Comparison of ENCODE assay signal across 10 cellular contexts in genomic region chr2:173940208-173941020, GRCh38. TPM values are rescaled to one million over a fixed set of nuclear protein-coding genes. Genes with fewer than 3 reads are reported as not detected.
DNase-seq lines count a peak whose midpoint lies in the region; ATAC-seq, FAIRE-seq and TF ChIP-seq lines count a peak whose summit lies in the region.
"Had no signal": no experiment of that assay in that cellular context is flagged by ENCODE, and none has a peak within 500 bp of the region (broad histone marks: within the 10 kb centered on the region; RNA-seq: fewer than 3 reads in every experiment).

No MANE protein-coding gene starts in this region.

- H3K79me2 ChIP-seq in HepG2 (ENCODE audit: insufficient read depth, low read length) (peaks cover 100% of the 10 kb centered on the region), K562 (ENCODE audit: control insufficient read depth, insufficient read depth, low read length) (peaks cover 100% of the 10 kb centered on the region)

- H3K9ac ChIP-seq in HepG2 (ENCODE audit: insufficient read depth, low read depth, low read length) (no peak overlapping the region), K562 (ENCODE audit: insufficient read depth in 1 of 2, low read depth in 2 of 2, low read length in 2 of 2) (no peak overlapping the region)

- H3K27me3 ChIP-seq in HepG2 (ENCODE audit: control insufficient read depth in 1 of 2, insufficient read depth in 2 of 2, low read length in 2 of 2) (no peaks in the 10 kb centered on the region), right lobe of liver (no peaks in the 10 kb centered on the region), K562 (ENCODE audit: control insufficient read depth in 2 of 2, insufficient read depth in 2 of 2, low read length in 2 of 2) (no peaks in the 10 kb centered on the region)

- intact Hi-C loops in HepG2 (cut with micrococcal nuclease; ENCODE audit: unreplicated experiment): no loop called here
- intact Hi-C loops in right lobe of liver (cut with DNase I): no loop called here
- intact Hi-C loops in K562 (cut with micrococcal nuclease): no loop called here

- H2AFZ ChIP-seq in HepG2 (ENCODE audit: low read length) (no peak overlapping the region), K562 (ENCODE audit: low read depth, low read length) (no peak overlapping the region)

- FAIRE-seq in HepG2 (lab: Jason Lieb, UNC): no peak
- FAIRE-seq in K562 (lab: Jason Lieb, UNC): no peak

- H3K27ac ChIP-seq in HepG2 (ENCODE audit: extremely low read length, insufficient read depth, low read length): peak overlapping the region; percentile 9
- peak overlapping the region in 1 of 3 donors; percentile 6 for H3K27ac ChIP-seq in right lobe of liver
- H3K27ac ChIP-seq in K562 (ENCODE audit: extremely low read depth, low read depth, low read length): no peak overlapping the region
- H3K27ac ChIP-seq in caudate nucleus (ENCODE audit: low read depth, low read length): no peak overlapping the region

- H3K36me3 ChIP-seq in HepG2 (replicated peaks in 1 of 2; ENCODE audit: control insufficient read depth in 1 of 2, insufficient read depth in 2 of 2, low read length in 2 of 2): peaks cover 0 to 4% of the 10 kb centered on the region in 2 experiments; a peak in 2 of 5 replicates
- H3K36me3 ChIP-seq in right lobe of liver: no peaks in the 10 kb centered on the region
- H3K36me3 ChIP-seq in K562 (ENCODE audit: control insufficient read depth, insufficient read depth, low read length): peaks cover 2% of the 10 kb centered on the region

- ATAC-seq in HepG2 (peak; percentile 41), right lobe of liver (no peak), HG02798 (IDR thresholded peaks at IDR 0.05; ENCODE audit: poor library complexity, unreplicated experiment) (peak; percentile 45), K562 (no peak)

- no peak for DNase-seq in HepG2 (ENCODE audit: low spot score)
- DNase-seq in right lobe of liver: no peak
- DNase-seq in K562 (ENCODE audit: extremely low read depth in 1 of 4, low spot score in 3 of 4): no peak
- no peak for DNase-seq in caudate nucleus (lab: John Stamatoyannopoulos, UW)
- DNase-seq in NCI-H1048 (lab: John Stamatoyannopoulos, UW): no peak
- no peak for DNase-seq in KBM-7
- DNase-seq in SKM-1 treated with dmso at 0.1 percent for 144 hours (lab: John Stamatoyannopoulos, UW; ENCODE audit: unreplicated experiment): no peak
- DNase-seq: COR-L47, NCI-H187 had no signal

- CTCF ChIA-PET in HepG2 (lab: Yijun Ruan, JAX; ENCODE audit: low intra/inter-chr PET ratio, low total read pairs): no interaction called here
- CTCF ChIA-PET in K562 (lab: Yijun Ruan, JAX; ENCODE audit: low intra/inter-chr PET ratio): no interaction called here

- WGBS in HepG2 (ENCODE audit: low lambda C conversion rate): 71% methylated on average over 5 of the region's 5 CpGs
- WGBS in right lobe of liver (ENCODE audit: insufficient coverage, low coverage, low lambda C conversion rate, missing lambda C conversion rate): 74% methylated on average over 5 of the region's 5 CpGs
- 73% methylated on average over 5 of the region's 5 CpGs for WGBS in K562 (ENCODE audit: insufficient coverage, low coverage, missing lambda C conversion rate)

- TF ChIP-seq EP300 in HepG2 (IDR thresholded peaks at IDR 0.05; ENCODE audit: low read depth in 2 of 2, low read length in 2 of 2) (no peak), HepG2 (CRISPR knock-in tag; IDR thresholded peaks at IDR 0.05; ENCODE audit: borderline replicate concordance) (no peak), K562 (IDR thresholded peaks at IDR 0.05; ENCODE audit: low read length) (no peak)

- TF ChIP-seq RAD21 in HepG2 (CRISPR knock-in tag; IDR thresholded peaks at IDR 0.05) (no peak), K562 (CRISPR knock-in tag; conservative IDR thresholded peaks at IDR 0.05 in 1 of 2, IDR thresholded peaks at IDR 0.05 in 1 of 2) (no peak)

- no peak overlapping the region for H3K4me3 ChIP-seq in HepG2 (replicated peaks in 1 of 3; ENCODE audit: insufficient read depth in 1 of 3, low read depth in 2 of 3, low read length in 3 of 3)
- H3K4me3 ChIP-seq in right lobe of liver: no peak overlapping the region
- no peak overlapping the region for H3K4me3 ChIP-seq in K562

- BruUV-seq in HepG2 (replicated peaks; lab: Mats Ljungman, UMichigan) (no TSS peak), K562 (replicated peaks; lab: Mats Ljungman, UMichigan) (no TSS peak)

- TF ChIP-seq POLR2A in HepG2 (IDR thresholded peaks at IDR 0.05; ENCODE audit: insufficient read depth in 1 of 2, low read depth in 2 of 2, low read length in 2 of 2) (no peak), right lobe of liver (IDR thresholded peaks at IDR 0.05) (no peak), K562 (conservative IDR thresholded peaks at IDR 0.05) (no peak)

- TF ChIP-seq CTCF in HepG2 (CRISPR knock-in tag; IDR thresholded peaks at IDR 0.05): no peak
- TF ChIP-seq CTCF in right lobe of liver (IDR thresholded peaks at IDR 0.05): no peak
- no peak for TF ChIP-seq CTCF in K562 (IDR thresholded peaks at IDR 0.05 in 2 of 3, conservative IDR thresholded peaks at IDR 0.05 in 1 of 3; ENCODE audit: insufficient read depth in 2 of 3, low read depth in 1 of 3, low read length in 3 of 3)

- H3K4me2 ChIP-seq in HepG2 (ENCODE audit: low read depth, low read length) (0 out of 2 replicates have a peak overlapping the region, but pooled peaks have one; percentile 20), K562 (ENCODE audit: insufficient read depth, low read length) (no peak overlapping the region)

- in situ Hi-C loops in HepG2 (cut with HindIII; ENCODE audit: extremely low pct_ligation_motif_present, low pct_unique_long_range_greater_than_20kb) (no loop called here), K562 (cut with MboI) (loop anchor here (10.0 kb wide), 1 partner anchor 1224 kb away; the partner anchor contains the start of gene ATF2), KBM-7 (cut with MboI; ENCODE audit: low pct_unique_long_range_greater_than_20kb, low sequenced_read_pairs) (no loop called here)

- POLR2A ChIA-PET in HepG2 (lab: Yijun Ruan, JAX): interaction anchor here (0.6 to 0.7 kb wide), 2 partner anchors 25 to 26 kb away, joined by 3 read pairs; no protein-coding TSS in a partner anchor
- POLR2A ChIA-PET in K562 (lab: Yijun Ruan, JAX): interaction anchor here (0.6 to 1.0 kb wide), 4 partner anchors 9 to 74 kb away, joined by 3 to 5 read pairs (median 3); no protein-coding TSS in a partner anchor

- H3K9me3 ChIP-seq in HepG2 (ENCODE audit: low read length) (no peaks in the 10 kb centered on the region), right lobe of liver (no peaks in the 10 kb centered on the region), K562 (replicated peaks; ENCODE audit: control insufficient read depth, insufficient read depth, low read depth, low read length) (no peaks in the 10 kb centered on the region)

- H3K4me1 ChIP-seq in HepG2 (ENCODE audit: insufficient read depth, low read length) (peaks cover 47% of the 10 kb centered on the region), right lobe of liver (peaks cover 0 to 14% (median 3%) of the 10 kb centered on the region in 4 donors), K562 (replicated peaks in 1 of 2; ENCODE audit: control insufficient read depth in 2 of 2, insufficient read depth in 2 of 2, low read length in 2 of 2) (peaks cover 17 to 39% of the 10 kb centered on the region in 2 experiments)

- peaks cover 10% of the 10 kb centered on the region for H3K9me1 ChIP-seq in K562 (ENCODE audit: control insufficient read depth, insufficient read depth, low read length)

- H4K20me1 ChIP-seq in HepG2 (ENCODE audit: insufficient read depth, low read length) (peaks cover 81% of the 10 kb centered on the region), K562 (replicated peaks; ENCODE audit: control insufficient read depth, insufficient read depth, low read length) (peaks cover 38% of the 10 kb centered on the region)

RNA-seq across cellular contexts. Expression of gene SP3, which starts 24.8 kb away (rescaled TPM):
- total RNA-seq in HepG2 (2016; rRNA removed; fragmentation: Illumina TruSeq; extraction: Trizol) (132 and 171 TPM in 2 replicates), right lobe of liver (10 to 100 TPM; 28.4 to 36.5 (median 32.4) TPM), K562 (2014; rRNA removed) (75.2 and 83.9 TPM in 2 replicates), K562 (2014; rRNA removed; fragmentation: Illumina TruSeq; extraction: Trizol) (86.6 and 101 TPM in 2 replicates), K562 (2015; rRNA removed; fragmentation: Illumina TruSeq; extraction: Trizol) (102 and 106 TPM in 2 replicates), K562 (2021) (73.5 and 74.9 TPM in 2 replicates)
- total RNA-seq in HepG2 (2016; cell fraction: cytosol; rRNA removed; fragmentation: Illumina TruSeq; extraction: Trizol; ENCODE audit: low read depth): 46.7 and 54.6 TPM in 2 replicates
- 129 and 171 TPM in 2 replicates for total RNA-seq in HepG2 (2016; cell fraction: insoluble cytoplasmic fraction; rRNA removed; fragmentation: Illumina TruSeq; extraction: Trizol)
- total RNA-seq in HepG2 (2016; cell fraction: membrane; rRNA removed; fragmentation: Illumina TruSeq; extraction: Trizol): 117 and 137 TPM in 2 replicates
- total RNA-seq in HepG2 (2016; cell fraction: nucleus; rRNA removed; fragmentation: Illumina TruSeq; extraction: Trizol): 111 and 118 TPM in 2 replicates
- polyA plus RNA-seq in HepG2 (2011; rRNA removed) (53.9 and 57.3 TPM in 2 replicates), K562 (2011; rRNA removed) (76.6 and 89.7 TPM in 2 replicates), K562 (2014; fragmentation: Illumina TruSeq; extraction: Trizol) (61.2 and 64.1 TPM in 2 replicates), K562 (2014; fragmentation: Nextera tagmentation; extraction: Ambion mirVana) (10 to 100 TPM; 12.0 to 13.1 TPM), K562 (2014; rRNA removed) (35.7 and 39.3 TPM in 2 replicates)
- polyA plus RNA-seq in HepG2 (2011; cell fraction: cytosol; rRNA removed): 24.5 and 38.2 TPM in 2 replicates
- polyA plus RNA-seq in HepG2 (2011; cell fraction: nucleus; rRNA removed): 29.7 TPM in 2 replicates
- 42.0 and 48.0 TPM in 2 replicates for polyA plus RNA-seq in HepG2 (2012)
- 5.3 and 5.5 TPM in 2 replicates for polyA plus RNA-seq in HepG2 (2016; cell fraction: cytosol; fragmentation: Illumina TruSeq; extraction: Trizol; ENCODE audit: low read depth)
- polyA plus RNA-seq in HepG2 (2016; cell fraction: insoluble cytoplasmic fraction; fragmentation: Illumina TruSeq; extraction: Trizol; ENCODE audit: low read depth): 79.1 and 85.5 TPM in 2 replicates
- 24.8 and 28.9 TPM in 2 replicates for polyA plus RNA-seq in HepG2 (2016; cell fraction: membrane; fragmentation: Illumina TruSeq; extraction: Trizol; ENCODE audit: low read depth)
- 51.2 and 54.9 TPM in 2 replicates for polyA plus RNA-seq in HepG2 (2016; cell fraction: nucleus; fragmentation: Illumina TruSeq; extraction: Trizol; ENCODE audit: insufficient read depth, low read depth)
- polyA minus RNA-seq in HepG2 (2011; rRNA and poly(A)+ RNA removed; ENCODE audit: low replicate concordance): 45.0 and 74.0 TPM in 2 replicates
- 67.2 and 72.9 TPM in 2 replicates for polyA minus RNA-seq in HepG2 (2011; cell fraction: cytosol; rRNA and poly(A)+ RNA removed)
- 202 and 214 TPM in 2 replicates for polyA minus RNA-seq in HepG2 (2011; cell fraction: nucleus; rRNA and poly(A)+ RNA removed)
- 73.5 and 177 TPM in 2 replicates for total RNA-seq in K562 (2011; cell fraction: chromatin; rRNA removed; ENCODE audit: low replicate concordance)
- 36.0 and 43.8 TPM in 2 replicates for total RNA-seq in K562 (2011; cell fraction: nucleolus; rRNA removed)
- total RNA-seq in K562 (2011; cell fraction: nucleoplasm; rRNA removed): 64.0 and 89.2 TPM in 2 replicates
- 30.9 and 42.5 TPM in 2 replicates for polyA plus RNA-seq in K562 (2011; cell fraction: cytosol; rRNA removed)
- polyA plus RNA-seq in K562 (2011; cell fraction: nucleus; rRNA removed): 55.4 and 76.5 TPM in 2 replicates
- polyA plus RNA-seq in K562 (2012): 26.4 and 29.5 TPM in 2 replicates
- polyA minus RNA-seq in K562 (2011; rRNA and poly(A)+ RNA removed): 171 and 198 TPM in 2 replicates
- polyA minus RNA-seq in K562 (2011; cell fraction: cytosol; rRNA and poly(A)+ RNA removed): 52.7 and 58.2 TPM in 2 replicates
- polyA minus RNA-seq in K562 (2011; cell fraction: nucleus; rRNA and poly(A)+ RNA removed): 76.1 and 128 TPM in 2 replicates

Comparison
In these comparisons a context has a peak if more than half of its experiments do, and no peak if none do; other contexts are left out.
1. ATAC-seq: peak in HepG2 (single experiment) and HG02798 (single experiment); none in right lobe of liver (0 of 4) and K562 (single experiment).